16 cellular contexts compared by ENCODE assay signal in the genomic region with DNA sequence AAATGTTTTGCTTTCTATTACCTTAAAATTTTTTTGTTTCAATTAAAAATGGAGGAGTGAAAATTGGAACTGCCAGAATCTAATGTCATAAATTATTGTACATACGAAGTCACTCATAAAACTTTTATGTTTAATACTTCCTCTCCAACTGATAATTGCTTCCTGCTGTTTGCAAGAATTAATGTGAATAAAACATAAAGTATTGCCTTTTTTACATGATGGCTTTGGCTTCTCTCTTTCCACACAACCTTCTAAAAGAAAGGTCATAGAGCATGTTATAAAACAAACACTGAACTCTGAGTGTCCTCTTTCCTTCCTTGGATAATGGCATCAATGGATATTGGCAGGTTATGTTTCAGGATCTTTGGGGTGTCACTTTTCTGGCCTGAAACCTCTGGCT.
DNase-seq lines count a peak whose midpoint lies in the region; ATAC-seq, FAIRE-seq and TF ChIP-seq lines count a peak whose summit lies in the region.
"Had no signal": no experiment of that assay in that cellular context is flagged by ENCODE, and none has a peak within 500 bp of the region (broad histone marks: within the 10 kb centered on the region; RNA-seq: fewer than 3 reads in every experiment).

No MANE protein-coding gene starts in this region.

- DNase-seq in EH (ENCODE audit: low read depth) (peak; percentile 30), left ventricle myocardium superior (no peak), right cardiac atrium (no peak)
- DNase-seq in activated CD8-positive, alpha-beta memory T cell treated with anti-CD3 and anti-CD28 coated beads, Interleukin-2, amount 10 ng/mL, durations not matched to agents 7 days and 5 days: no peak
- DNase-seq: BE2C; CD8-positive, alpha-beta T cell; COR-L47; DND-41; HFFc6 had no signal

- no peaks in the 10 kb centered on the region for H3K36me3 ChIP-seq in Loucy (ENCODE audit: insufficient read depth, low read length)
- H3K36me3 ChIP-seq: BE2C had no signal

- H3F3A ChIP-seq in Loucy (ENCODE audit: low read depth): no peaks in the 10 kb centered on the region

- H3K36me3 Mint-ChIP-seq in activated CD8-positive, alpha-beta memory T cell treated with anti-CD3 and anti-CD28 coated beads, Interleukin-2, amount 10 ng/mL, durations not matched to agents 7 days and 5 days: no peaks in the 10 kb centered on the region
- H3K36me3 Mint-ChIP-seq: CD14-positive monocyte; CD8-positive, alpha-beta T cell had no signal

- no peaks in the 10 kb centered on the region for H3K4me1 Mint-ChIP-seq in activated CD8-positive, alpha-beta memory T cell treated with anti-CD3 and anti-CD28 coated beads, Interleukin-2, amount 10 ng/mL, durations not matched to agents 7 days and 5 days

- ATAC-seq in left ventricle myocardium superior (no peak), HG03520 (IDR thresholded peaks at IDR 0.05; ENCODE audit: unreplicated experiment) (no peak), right cardiac atrium (no peak)
- ATAC-seq in activated CD8-positive, alpha-beta memory T cell treated with anti-CD3 and anti-CD28 coated beads, Interleukin-2, amount 10 ng/mL, durations not matched to agents 7 days and 5 days: no peak
- ATAC-seq: CD8-positive, alpha-beta T cell; GM12878 had no signal

- H3K9me3 ChIP-seq in Loucy (ENCODE audit: insufficient read depth, low read depth, low read length) (peaks cover 9% of the 10 kb centered on the region; the same call in 1 of the 2 replicates), right cardiac atrium (ENCODE audit: control insufficient read depth, low read length) (no peaks in the 10 kb centered on the region)
- H3K9me3 ChIP-seq: BE2C had no signal

- H3K9me2 ChIP-seq in Loucy (replicated peaks; ENCODE audit: low read depth, low read length): no peaks in the 10 kb centered on the region

- no peak overlapping the region for H3K9ac ChIP-seq in Loucy (ENCODE audit: low read depth, low read length, poor library complexity, severe bottlenecking)

- no peaks in the 10 kb centered on the region for H4K20me1 ChIP-seq in Loucy (ENCODE audit: insufficient read depth, low read length, poor library complexity, severe bottlenecking)

- H3K79me2 ChIP-seq in Loucy (ENCODE audit: insufficient read depth, low read length): no peaks in the 10 kb centered on the region

- H3K27ac Mint-ChIP-seq in activated CD8-positive, alpha-beta memory T cell treated with anti-CD3 and anti-CD28 coated beads, Interleukin-2, amount 10 ng/mL, durations not matched to agents 7 days and 5 days: no peak overlapping the region
- H3K27ac Mint-ChIP-seq: CD8-positive, alpha-beta T cell; HFFc6 had no signal

- no peaks in the 10 kb centered on the region for H3K27me3 Mint-ChIP-seq in activated CD8-positive, alpha-beta memory T cell treated with anti-CD3 and anti-CD28 coated beads, Interleukin-2, amount 10 ng/mL, durations not matched to agents 7 days and 5 days

- no peak overlapping the region for H2AFZ ChIP-seq in Loucy (ENCODE audit: low read length)

- peak overlapping the region; percentile 56 for H3K4me2 ChIP-seq in Loucy (ENCODE audit: low read depth, low read length, poor library complexity, severe bottlenecking)

- FAIRE-seq in endometrium (lab: Jason Lieb, UNC): peak; percentile 91
- FAIRE-seq: A204.1, GM12878, GM18507 had no signal

- WGBS in right cardiac atrium: 49% methylated on average over 1 of the region's 1 CpG

- H3K4me3 ChIP-seq in Loucy (ENCODE audit: low read length, poor library complexity, severe bottlenecking) (peak overlapping the region; percentile 1), right cardiac atrium (ENCODE audit: low read length) (no peak overlapping the region)
- H3K4me3 ChIP-seq: GM12878 had no signal

- H3K4me1 ChIP-seq in Loucy (ENCODE audit: insufficient read depth, low read length, poor library complexity, severe bottlenecking) (peaks cover 12% of the 10 kb centered on the region), right cardiac atrium (ENCODE audit: control insufficient read depth, insufficient read depth, low read length) (no peaks in the 10 kb centered on the region)
- H3K4me1 ChIP-seq: BE2C had no signal

- H3K27ac ChIP-seq in right cardiac atrium (ENCODE audit: low read length): no peak overlapping the region

- intact Hi-C loops in left ventricle myocardium superior (cut with micrococcal nuclease) (no loop called here), right cardiac atrium (cut with DNase I) (no loop called here)

- CTCF ChIA-PET in activated CD8-positive, alpha-beta memory T cell treated with anti-CD3 and anti-CD28 coated beads, Interleukin-2, amount 10 ng/mL, durations not matched to agents 7 days and 5 days (lab: Charles Lee): no interaction called here

- TF ChIP-seq CTCF in Loucy (conservative IDR thresholded peaks at IDR 0.05; ENCODE audit: low read length): no peak

- H3K9me3 Mint-ChIP-seq in activated CD8-positive, alpha-beta memory T cell treated with anti-CD3 and anti-CD28 coated beads, Interleukin-2, amount 10 ng/mL, durations not matched to agents 7 days and 5 days (ENCODE audit: low read depth): peaks cover 8% of the 10 kb centered on the region
- H3K9me3 Mint-ChIP-seq: HFFc6 had no signal

- H3K4me3 Mint-ChIP-seq in activated CD8-positive, alpha-beta memory T cell treated with anti-CD3 and anti-CD28 coated beads, Interleukin-2, amount 10 ng/mL, durations not matched to agents 7 days and 5 days: no peak overlapping the region
- H3K4me3 Mint-ChIP-seq: CD14-positive monocyte; CD8-positive, alpha-beta T cell; HFFc6 had no signal

- H3K27me3 ChIP-seq in Loucy (ENCODE audit: insufficient read depth, low read length, poor library complexity, severe bottlenecking) (no peaks in the 10 kb centered on the region), right cardiac atrium (ENCODE audit: control insufficient read depth, insufficient read depth) (no peaks in the 10 kb centered on the region)
- H3K27me3 ChIP-seq: BE2C had no signal
